20 cellular contexts compared by ENCODE assay signal in genomic region chr9:23643656-23644258, GRCh38.
"Had no signal": no experiment of that assay in that cellular context is flagged by ENCODE, and none has a peak within 500 bp of the region (broad histone marks: within the 10 kb centered on the region; RNA-seq: fewer than 3 reads in every experiment).

No MANE protein-coding gene starts in this region.

- H3K36me3 ChIP-seq: gastroesophageal sphincter, left ventricle myocardium inferior, thyroid gland had no signal

- H3K9me3 ChIP-seq: gastroesophageal sphincter, left ventricle myocardium inferior, thyroid gland had no signal

- H3K27me3 ChIP-seq: gastroesophageal sphincter, thyroid gland had no signal

- H3K27me3 Mint-ChIP-seq: activated CD8-positive, alpha-beta T cell treated with anti-CD3 and anti-CD28 coated beads for 36 hours; activated naive CD8-positive, alpha-beta T cell; brain; central memory CD8-positive, alpha-beta T cell; dendritic cell treated with granulocyte-macrophage colony-stimulating factor and Interleukin-4, amounts not matched to agents 40 ng/mL and 50 ng/mL, for 4 days; stimulated activated memory B cell treated with anti-CD40 and anti-IgM and Interleukin-4, amounts not matched to agents 10 μg/mL and 1 μg/mL and 100 μg/mL, for 72 hours had no signal

- H2AFZ ChIP-seq: parathyroid adenoma had no signal

- H3K27ac Mint-ChIP-seq: activated CD8-positive, alpha-beta T cell treated with anti-CD3 and anti-CD28 coated beads for 36 hours; activated naive CD8-positive, alpha-beta T cell; activated T-cell treated with anti-CD3 and anti-CD28 coated beads, Interleukin-2, amount 50 U/mL, for 72 hours; brain; dendritic cell treated with granulocyte-macrophage colony-stimulating factor and Interleukin-4, amounts not matched to agents 40 ng/mL and 50 ng/mL, for 4 days; stimulated activated memory B cell treated with anti-CD40 and anti-IgM and Interleukin-4, amounts not matched to agents 10 μg/mL and 1 μg/mL and 100 μg/mL, for 72 hours; T-helper 1 cell treated with Interleukin-12 subunit alpha and Interleukin-12 subunit beta and Interleukin-4 antibody, amounts not matched to agents 30 μg/mL and 1 μg/mL, for 36 hours had no signal

- DNase-seq: activated CD4-positive, alpha-beta T cell treated with anti-CD3 and anti-CD28 coated beads for 4 hours; activated CD8-positive, alpha-beta T cell treated with anti-CD3 and anti-CD28 coated beads for 36 hours; activated gamma-delta T cell treated with Interleukin-2 at 50 U/mL for 16 hours; activated T-cell treated with anti-CD3 and anti-CD28 coated beads, Interleukin-2, amount 50 U/mL, for 72 hours; amniotic stem cell; effector memory CD4-positive, alpha-beta T cell; kidney; left ventricle myocardium inferior; stimulated activated CD4-positive, alpha-beta T cell treated with anti-CD3 and anti-CD28 coated beads, Interleukin-2, amount 100 ng/mL, for 48 hours; thyroid gland; WERI-Rb-1 had no signal

- H3K9me3 Mint-ChIP-seq: activated CD8-positive, alpha-beta T cell treated with anti-CD3 and anti-CD28 coated beads for 36 hours; brain; dendritic cell treated with granulocyte-macrophage colony-stimulating factor and Interleukin-4, amounts not matched to agents 40 ng/mL and 50 ng/mL, for 4 days had no signal

- H3K9ac ChIP-seq: parathyroid adenoma had no signal

- H3K27ac ChIP-seq: epithelial cell of prostate, gastroesophageal sphincter, left ventricle myocardium inferior, parathyroid adenoma, thyroid gland, WERI-Rb-1 had no signal

- H3K4me1 Mint-ChIP-seq: central memory CD8-positive, alpha-beta T cell; stimulated activated memory B cell treated with anti-CD40 and anti-IgM and Interleukin-4, amounts not matched to agents 10 μg/mL and 1 μg/mL and 100 μg/mL, for 72 hours had no signal

- ATAC-seq: activated CD8-positive, alpha-beta T cell treated with anti-CD3 and anti-CD28 coated beads for 36 hours; activated T-cell treated with anti-CD3 and anti-CD28 coated beads, Interleukin-2, amount 50 U/mL, for 72 hours; gastroesophageal sphincter; stimulated activated memory B cell treated with anti-CD40 and anti-IgM and Interleukin-4, amounts not matched to agents 10 μg/mL and 1 μg/mL and 100 μg/mL, for 72 hours had no signal

- H3K4me3 ChIP-seq: gastroesophageal sphincter, left ventricle myocardium inferior, thyroid gland had no signal

- H3K4me1 ChIP-seq: gastroesophageal sphincter, left ventricle myocardium inferior, parathyroid adenoma, thyroid gland had no signal

- H3K4me3 Mint-ChIP-seq: activated CD8-positive, alpha-beta T cell treated with anti-CD3 and anti-CD28 coated beads for 36 hours; activated naive CD8-positive, alpha-beta T cell; activated T-cell treated with anti-CD3 and anti-CD28 coated beads, Interleukin-2, amount 50 U/mL, for 72 hours; brain; central memory CD8-positive, alpha-beta T cell; dendritic cell treated with granulocyte-macrophage colony-stimulating factor and Interleukin-4, amounts not matched to agents 40 ng/mL and 50 ng/mL, for 4 days; stimulated activated memory B cell treated with anti-CD40 and anti-IgM and Interleukin-4, amounts not matched to agents 10 μg/mL and 1 μg/mL and 100 μg/mL, for 72 hours; T-helper 1 cell treated with Interleukin-12 subunit alpha and Interleukin-12 subunit beta and Interleukin-4 antibody, amounts not matched to agents 30 μg/mL and 1 μg/mL, for 36 hours had no signal

- H3K36me3 Mint-ChIP-seq: activated naive CD8-positive, alpha-beta T cell; stimulated activated memory B cell treated with anti-CD40 and anti-IgM and Interleukin-4, amounts not matched to agents 10 μg/mL and 1 μg/mL and 100 μg/mL, for 72 hours had no signal

- H3K79me2 ChIP-seq: parathyroid adenoma had no signal
